Comparison of ENCODE assay signal across 10 cellular contexts in genomic region chr9:122900791-122901190, GRCh38. TPM values are rescaled to one million over a fixed set of nuclear protein-coding genes. Genes with fewer than 3 reads are reported as not detected.
A peak's percentile ranks its signal among the peaks of the same experiment; 100 is the strongest.
DNase-seq lines count a peak whose midpoint lies in the region; ATAC-seq, FAIRE-seq and TF ChIP-seq lines count a peak whose summit lies in the region.
"Had no signal": no experiment of that assay in that cellular context is flagged by ENCODE, and none has a peak within 500 bp of the region (broad histone marks: within the 10 kb centered on the region; RNA-seq: fewer than 3 reads in every experiment).

No MANE protein-coding gene starts in this region.

- H3K27ac Mint-ChIP-seq in activated CD8-positive, alpha-beta memory T cell treated with anti-CD3 and anti-CD28 coated beads, Interleukin-2, amount 10 ng/mL, durations not matched to agents 7 days and 5 days: peak overlapping the region; percentile 72

- no peaks in the 10 kb centered on the region for H4K20me1 ChIP-seq in endothelial cell of umbilical vein (replicated peaks; ENCODE audit: control insufficient read depth, extremely low read depth, insufficient read depth, low read length)

- peaks cover 21% of the 10 kb centered on the region for H3K4me1 ChIP-seq in endothelial cell of umbilical vein (ENCODE audit: control insufficient read depth, extremely low read depth, insufficient read depth, low read length)

- no TSS peak for BruUV-seq in endothelial cell of umbilical vein (replicated peaks; lab: Mats Ljungman, UMichigan)

- peak overlapping the region; percentile 51 for H3K9ac ChIP-seq in endothelial cell of umbilical vein (replicated peaks; ENCODE audit: extremely low read depth, insufficient read depth, low read length)

- no peak for DNase-seq in activated CD8-positive, alpha-beta memory T cell treated with anti-CD3 and anti-CD28 coated beads, Interleukin-2, amount 10 ng/mL, durations not matched to agents 7 days and 5 days
- no peak for DNase-seq in activated CD8-positive, alpha-beta memory T cell treated with anti-CD3 and anti-CD28 coated beads, Interleukin-2, amount 50 U/mL, for 48 hours
- DNase-seq in RKO (ENCODE audit: low spot score): peak; percentile 71
- DNase-seq in endothelial cell of umbilical vein (ENCODE audit: low read depth, low spot score): peak; percentile 61
- peak; percentile 28 for DNase-seq in renal cortical epithelial cell (ENCODE audit: low read depth)
- DNase-seq in DMS53 treated with DMSO at 0.1 percent for 48 hours (lab: John Stamatoyannopoulos, UW; ENCODE audit: unreplicated experiment): no peak
- no peak for DNase-seq in head of caudate nucleus
- DNase-seq: kidney; NK-92 treated with Interleukin-12 subunit alpha and Interleukin-12 subunit beta, amount 100 ng/mL, for 24 hours had no signal

- ATAC-seq in activated CD8-positive, alpha-beta memory T cell treated with anti-CD3 and anti-CD28 coated beads, Interleukin-2, amount 10 ng/mL, durations not matched to agents 7 days and 5 days: no peak
- no peak for ATAC-seq in HG02571 (IDR thresholded peaks at IDR 0.05; ENCODE audit: unreplicated experiment)

- peak overlapping the region; percentile 73 for H3K4me3 Mint-ChIP-seq in activated CD8-positive, alpha-beta memory T cell treated with anti-CD3 and anti-CD28 coated beads, Interleukin-2, amount 10 ng/mL, durations not matched to agents 7 days and 5 days

- H3K4me2 ChIP-seq in endothelial cell of umbilical vein (ENCODE audit: insufficient read depth, low read length): peak overlapping the region; percentile 96

- H3K9me1 ChIP-seq in endothelial cell of umbilical vein (replicated peaks; ENCODE audit: control insufficient read depth, extremely low read depth, insufficient read depth, low read length): no peaks in the 10 kb centered on the region

- peaks cover 21% of the 10 kb centered on the region for H3K36me3 Mint-ChIP-seq in activated CD8-positive, alpha-beta memory T cell treated with anti-CD3 and anti-CD28 coated beads, Interleukin-2, amount 10 ng/mL, durations not matched to agents 7 days and 5 days

- peaks cover 0 to 5% of the 10 kb centered on the region in 2 experiments for H3K36me3 ChIP-seq in endothelial cell of umbilical vein (ENCODE audit: control insufficient read depth in 2 of 2, extremely low read depth in 1 of 2, insufficient read depth in 2 of 2, low read length in 2 of 2)

- no peaks in the 10 kb centered on the region for H3K9me3 ChIP-seq in endothelial cell of umbilical vein (replicated peaks; ENCODE audit: control insufficient read depth, insufficient read depth, low read length)

- FAIRE-seq in endothelial cell of umbilical vein (lab: Jason Lieb, UNC): peak; percentile 15

- H3K4me3 ChIP-seq in endothelial cell of umbilical vein (replicated peaks in 1 of 3; ENCODE audit: insufficient read depth in 1 of 3, low read depth in 1 of 3, low read length in 3 of 3): peak overlapping the region in 2 of 3 experiments; percentile 23 to 51

- no peaks in the 10 kb centered on the region for H3K9me3 Mint-ChIP-seq in activated CD8-positive, alpha-beta memory T cell treated with anti-CD3 and anti-CD28 coated beads, Interleukin-2, amount 10 ng/mL, durations not matched to agents 7 days and 5 days (ENCODE audit: low read depth)

- H3K27ac ChIP-seq in endothelial cell of umbilical vein (ENCODE audit: insufficient read depth, low read depth, low read length): peak overlapping the region; percentile 32

- intact Hi-C loops in endothelial cell of umbilical vein (cut with micrococcal nuclease): loop anchor here (5.0 kb wide), 1 partner anchor 452 kb away; no protein-coding TSS in a partner anchor
- intact Hi-C loops in head of caudate nucleus (cut with DNase I): no loop called here

- H3K27me3 Mint-ChIP-seq in activated CD8-positive, alpha-beta memory T cell treated with anti-CD3 and anti-CD28 coated beads, Interleukin-2, amount 10 ng/mL, durations not matched to agents 7 days and 5 days: no peaks in the 10 kb centered on the region

- no peak for TF ChIP-seq POLR2A in endothelial cell of umbilical vein (IDR thresholded peaks at IDR 0.05; ENCODE audit: low read depth, low read length)

- no peak overlapping the region for H2AFZ ChIP-seq in endothelial cell of umbilical vein (ENCODE audit: low read depth, low read length)

- H3K79me2 ChIP-seq in endothelial cell of umbilical vein (ENCODE audit: control insufficient read depth, insufficient read depth, low read length): peaks cover 85% of the 10 kb centered on the region

- peaks cover 36% of the 10 kb centered on the region for H3K4me1 Mint-ChIP-seq in activated CD8-positive, alpha-beta memory T cell treated with anti-CD3 and anti-CD28 coated beads, Interleukin-2, amount 10 ng/mL, durations not matched to agents 7 days and 5 days

- no peak for TF ChIP-seq CTCF in endothelial cell of umbilical vein (IDR thresholded peaks at IDR 0.05; ENCODE audit: extremely low read depth in 1 of 2, insufficient read depth in 1 of 2, low read depth in 1 of 2, low read length in 2 of 2)

- no peaks in the 10 kb centered on the region for H3K27me3 ChIP-seq in endothelial cell of umbilical vein (ENCODE audit: control insufficient read depth in 2 of 2, insufficient read depth in 2 of 2, low read length in 2 of 2)

- POLR2A ChIA-PET in endothelial cell of umbilical vein (lab: Charles Lee): interaction anchor here (0.7 kb wide), 1 partner anchor 43 kb away, joined by 5 read pairs; no protein-coding TSS in a partner anchor

- CTCF ChIA-PET in activated CD8-positive, alpha-beta memory T cell treated with anti-CD3 and anti-CD28 coated beads, Interleukin-2, amount 10 ng/mL, durations not matched to agents 7 days and 5 days (lab: Charles Lee): interaction anchor here (0.8 to 2.0 kb wide), 4 partner anchors 72 to 107 kb away, joined by 3 to 5 read pairs (median 4); partner anchors contain the start of gene PDCL
- CTCF ChIA-PET in endothelial cell of umbilical vein (lab: Charles Lee): interaction anchor here (0.7 to 2.1 kb wide), 8 partner anchors 13 to 449 kb away, joined by 3 to 19 read pairs (median 4); partner anchors contain the start of genes ZBTB26 and ZBTB6

- dilution Hi-C loops in endothelial cell of umbilical vein (cut with MboI; ENCODE audit: extremely low pct_ligation_motif_present, low sequenced_read_pairs): no loop called here

TF ChIP-seq in endothelial cell of umbilical vein, 7 proteins besides CTCF, POLR2A, EP300 and RAD21 (continues in another document):
- TF ChIP-seq GATA2 (IDR thresholded peaks at IDR 0.05; ENCODE audit: insufficient read depth, insufficient read length, low read depth, low read length): no peak

RNA-seq across cellular contexts. Expression of gene RC3H2, which starts 4.4 kb away (rescaled TPM):
- 10 to 100 TPM; 49.7 to 53.7 TPM for total RNA-seq in activated CD8-positive, alpha-beta memory T cell treated with anti-CD3 and anti-CD28 coated beads, Interleukin-2, amount 10 ng/mL, durations not matched to agents 7 days and 5 days
- total RNA-seq in endothelial cell of umbilical vein (57.3 and 63.0 TPM in 2 replicates), renal cortical epithelial cell (59.2 and 113 TPM in 2 replicates)
- 22.4 and 25.3 TPM in 2 replicates for polyA plus RNA-seq in endothelial cell of umbilical vein
- 22.2 and 24.8 TPM in 2 replicates for polyA plus RNA-seq in endothelial cell of umbilical vein (2011; cell fraction: cytosol; rRNA removed)
- polyA plus RNA-seq in endothelial cell of umbilical vein (2011; cell fraction: nucleus; rRNA removed): 53.6 and 59.9 TPM in 2 replicates
- polyA plus RNA-seq in endothelial cell of umbilical vein (2012): 30.2 and 41.3 TPM in 2 replicates
- polyA minus RNA-seq in endothelial cell of umbilical vein: 136 and 137 TPM in 2 replicates
- 104 TPM for polyA minus RNA-seq in endothelial cell of umbilical vein (2011; cell fraction: cytosol; rRNA and poly(A)+ RNA removed)
- polyA minus RNA-seq in endothelial cell of umbilical vein (2011; cell fraction: nucleus; rRNA and poly(A)+ RNA removed): 75.5 and 104 TPM in 2 replicates

RNA-seq across cellular contexts. Expression of gene ZBTB6, which starts 12.3 kb away (rescaled TPM):
- 10 to 100 TPM in 1 of 2 experiments, 1 to 10 TPM in 1; 9.4 to 11.7 TPM for total RNA-seq in activated CD8-positive, alpha-beta memory T cell treated with anti-CD3 and anti-CD28 coated beads, Interleukin-2, amount 10 ng/mL, durations not matched to agents 7 days and 5 days
- total RNA-seq in endothelial cell of umbilical vein: 5.5 and 6.5 TPM in 2 replicates
- polyA plus RNA-seq in endothelial cell of umbilical vein: 1.0 and 1.6 TPM in 2 replicates
- polyA plus RNA-seq in endothelial cell of umbilical vein (2011; cell fraction: cytosol; rRNA removed): 1.7 and 1.9 TPM in 2 replicates
- 1.7 and 2.1 TPM in 2 replicates for polyA plus RNA-seq in endothelial cell of umbilical vein (2011; cell fraction: nucleus; rRNA removed)
- polyA plus RNA-seq in endothelial cell of umbilical vein (2012): 3.4 and 3.7 TPM in 2 replicates
- 5.8 and 6.7 TPM in 2 replicates for polyA minus RNA-seq in endothelial cell of umbilical vein
- 8.6 TPM for polyA minus RNA-seq in endothelial cell of umbilical vein (2011; cell fraction: cytosol; rRNA and poly(A)+ RNA removed)
- 5.2 and 7.8 TPM in 2 replicates for polyA minus RNA-seq in endothelial cell of umbilical vein (2011; cell fraction: nucleus; rRNA and poly(A)+ RNA removed)
- total RNA-seq in renal cortical epithelial cell: 16.5 and 18.5 TPM in 2 replicates

RNA-seq across cellular contexts. Expression of gene ZBTB26, which starts 30.5 kb away (rescaled TPM):
- 1 to 10 TPM; 7.7 to 9.0 TPM for total RNA-seq in activated CD8-positive, alpha-beta memory T cell treated with anti-CD3 and anti-CD28 coated beads, Interleukin-2, amount 10 ng/mL, durations not matched to agents 7 days and 5 days
- total RNA-seq in endothelial cell of umbilical vein (4.8 and 5.0 TPM in 2 replicates), renal cortical epithelial cell (3.3 and 11.6 TPM in 2 replicates)
- 1.8 and 2.6 TPM in 2 replicates for polyA plus RNA-seq in endothelial cell of umbilical vein
- 2.4 and 2.7 TPM in 2 replicates for polyA plus RNA-seq in endothelial cell of umbilical vein (2011; cell fraction: cytosol; rRNA removed)
- polyA plus RNA-seq in endothelial cell of umbilical vein (2011; cell fraction: nucleus; rRNA removed): 8.0 and 11.0 TPM in 2 replicates
- 3.0 and 3.3 TPM in 2 replicates for polyA plus RNA-seq in endothelial cell of umbilical vein (2012)
- 3.7 and 5.3 TPM in 2 replicates for polyA minus RNA-seq in endothelial cell of umbilical vein
- 4.7 TPM for polyA minus RNA-seq in endothelial cell of umbilical vein (2011; cell fraction: cytosol; rRNA and poly(A)+ RNA removed)
- polyA minus RNA-seq in endothelial cell of umbilical vein (2011; cell fraction: nucleus; rRNA and poly(A)+ RNA removed): 5.2 and 7.6 TPM in 2 replicates

RNA-seq across cellular contexts. Expression of gene RABGAP1, which starts 40.0 kb away (rescaled TPM):
- 10 to 100 TPM; 24.2 to 27.0 TPM for total RNA-seq in activated CD8-positive, alpha-beta memory T cell treated with anti-CD3 and anti-CD28 coated beads, Interleukin-2, amount 10 ng/mL, durations not matched to agents 7 days and 5 days
- total RNA-seq in endothelial cell of umbilical vein: 43.1 and 53.6 TPM in 2 replicates
- 17.8 and 19.0 TPM in 2 replicates for polyA plus RNA-seq in endothelial cell of umbilical vein
- polyA plus RNA-seq in endothelial cell of umbilical vein (2011; cell fraction: cytosol; rRNA removed): 19.2 and 19.8 TPM in 2 replicates
- polyA plus RNA-seq in endothelial cell of umbilical vein (2011; cell fraction: nucleus; rRNA removed): 49.3 and 51.3 TPM in 2 replicates
- 24.8 and 27.5 TPM in 2 replicates for polyA plus RNA-seq in endothelial cell of umbilical vein (2012)
- polyA minus RNA-seq in endothelial cell of umbilical vein: 70.9 and 75.5 TPM in 2 replicates
- polyA minus RNA-seq in endothelial cell of umbilical vein (2011; cell fraction: cytosol; rRNA and poly(A)+ RNA removed): 27.9 TPM
- 133 and 183 TPM in 2 replicates for polyA minus RNA-seq in endothelial cell of umbilical vein (2011; cell fraction: nucleus; rRNA and poly(A)+ RNA removed)
- total RNA-seq in renal cortical epithelial cell: 18.9 and 56.8 TPM in 2 replicates

Comparison
In these comparisons a context has a peak if more than half of its experiments do, and no peak if none do; other contexts are left out.
1. DNase-seq: peak in RKO (single experiment), endothelial cell of umbilical vein (single experiment) and renal cortical epithelial cell (single experiment); none in activated CD8-positive, alpha-beta memory T cell treated with anti-CD3 and anti-CD28 coated beads, Interleukin-2, amount 10 ng/mL, durations not matched to agents 7 days and 5 days (single experiment), activated CD8-positive, alpha-beta memory T cell treated with anti-CD3 and anti-CD28 coated beads, Interleukin-2, amount 50 U/mL, for 48 hours (single experiment), DMS53 treated with DMSO at 0.1 percent for 48 hours (single experiment) and head of caudate nucleus (0 of 42).